ENCODE assay signal across 11 cellular contexts in genomic region chr11:8672346-8672745, GRCh38. TPM values are rescaled to one million over a fixed set of nuclear protein-coding genes. Genes with fewer than 3 reads are reported as not detected.
DNase-seq lines count a peak whose midpoint lies in the region; ATAC-seq and TF ChIP-seq lines count a peak whose summit lies in the region.
"Had no signal": no experiment of that assay in that cellular context is flagged by ENCODE, and none has a peak within 500 bp of the region (broad histone marks: within the 10 kb centered on the region; RNA-seq: fewer than 3 reads in every experiment).

No MANE protein-coding gene starts in this region.

- H3K4me3 ChIP-seq in PC-3 (ENCODE audit: low read length), result no peak overlapping the region
- no peak overlapping the region for H3K4me3 ChIP-seq in mesendoderm (ENCODE audit: low read length)
- H3K4me3 ChIP-seq in thoracic aorta, result no peak overlapping the region

- no peaks in the 10 kb centered on the region for H3K9me3 ChIP-seq in PC-3 (ENCODE audit: low read length)
- no peaks in the 10 kb centered on the region for H3K9me3 ChIP-seq in thoracic aorta

- H3K27me3 Mint-ChIP-seq in chondrocyte (ENCODE audit: low read depth), result no peaks in the 10 kb centered on the region
- no peaks in the 10 kb centered on the region for H3K27me3 Mint-ChIP-seq in activated naive CD4-positive, alpha-beta T cell treated with anti-CD3 and anti-CD28 coated beads, Interleukin-2, amount 10 ng/mL, durations not matched to agents 7 days and 5 days
- H3K27me3 Mint-ChIP-seq: activated T-cell treated with anti-CD3 and anti-CD28 coated beads, Interleukin-2, amount 50 U/mL, for 24 hours; stimulated activated naive CD8-positive, alpha-beta T cell treated with anti-CD3 and anti-CD28 coated beads, Interleukin-15, Interleukin-2, amounts not matched to agents 100 ng/mL and 50 ng/mL, for 24 hours had no signal

- no peaks in the 10 kb centered on the region for H3K27me3 ChIP-seq in PC-3 (ENCODE audit: low read length)
- no peaks in the 10 kb centered on the region for H3K27me3 ChIP-seq in mesendoderm (ENCODE audit: insufficient read depth, low read length, poor library complexity)
- H3K27me3 ChIP-seq in thoracic aorta (replicated peaks; ENCODE audit: insufficient read depth), result no peaks in the 10 kb centered on the region

- DNase-seq in PC-3 (no peak), chondrocyte (ENCODE audit: low spot score) (no peak), mesendoderm (no peak), thoracic aorta (ENCODE audit: low spot score) (no peak)
- no peak for DNase-seq in central memory CD4-positive, alpha-beta T cell
- no peak for DNase-seq in activated naive CD4-positive, alpha-beta T cell treated with anti-CD3 and anti-CD28 coated beads, Interleukin-2, amount 10 ng/mL, durations not matched to agents 7 days and 5 days
- DNase-seq: activated T-cell treated with anti-CD3 and anti-CD28 coated beads, Interleukin-2, amount 50 U/mL, for 24 hours; CD8-positive, alpha-beta T cell; HCEC 1CT had no signal

- no peak overlapping the region for H2AFZ ChIP-seq in PC-3 (ENCODE audit: low read length)

- peaks cover 5% of the 10 kb centered on the region for H3F3A ChIP-seq in PC-3 (ENCODE audit: low read length, unreplicated experiment)

- CTCF ChIA-PET in PC-3 (lab: Charles Lee), result no interaction called here
- CTCF ChIA-PET in activated naive CD4-positive, alpha-beta T cell treated with anti-CD3 and anti-CD28 coated beads, Interleukin-2, amount 10 ng/mL, durations not matched to agents 7 days and 5 days (lab: Charles Lee), result interaction anchor here (1.3 kb wide), 1 partner anchor 46 kb away, joined by 4 read pairs; no protein-coding TSS in a partner anchor

- H3K9ac ChIP-seq in PC-3 (ENCODE audit: low read length) (no peak overlapping the region), mesendoderm (ENCODE audit: low read length) (peak overlapping the region; percentile 48)

- intact Hi-C loops in PC-3 (cut with micrococcal nuclease), result no loop called here

- peaks cover 18% of the 10 kb centered on the region for H3K4me1 ChIP-seq in PC-3 (ENCODE audit: insufficient read depth, low read length)
- peaks cover 7% of the 10 kb centered on the region for H3K4me1 ChIP-seq in mesendoderm (ENCODE audit: control insufficient read depth, low read depth, low read length)
- H3K4me1 ChIP-seq in thoracic aorta (ENCODE audit: control insufficient read depth in 1 of 2, low read depth in 2 of 2), result peaks cover 7 to 16% of the 10 kb centered on the region in 2 donors

- H3K4me2 ChIP-seq in PC-3 (ENCODE audit: low read length), result no peak overlapping the region
- no peak overlapping the region for H3K4me2 ChIP-seq in mesendoderm (ENCODE audit: low read length)

- H3K4me1 Mint-ChIP-seq in chondrocyte (ENCODE audit: low read depth), result peaks cover 18% of the 10 kb centered on the region
- H3K4me1 Mint-ChIP-seq in activated naive CD4-positive, alpha-beta T cell treated with anti-CD3 and anti-CD28 coated beads, Interleukin-2, amount 10 ng/mL, durations not matched to agents 7 days and 5 days, result peaks cover 4% of the 10 kb centered on the region

- H3K36me3 ChIP-seq in PC-3 (ENCODE audit: low read depth, low read length) (0 out of 2 replicates have a peak, but pooled peaks cover 5% of the 10 kb centered on the region), mesendoderm (ENCODE audit: control insufficient read depth, insufficient read depth, low read length) (no peaks in the 10 kb centered on the region), thoracic aorta (no peaks in the 10 kb centered on the region)

- no peak overlapping the region for H2AK5ac ChIP-seq in mesendoderm (ENCODE audit: low read length)

- no peaks in the 10 kb centered on the region for H3K9me2 ChIP-seq in PC-3 (replicated peaks; ENCODE audit: low read length)

- no peaks in the 10 kb centered on the region for H3K79me2 ChIP-seq in PC-3 (ENCODE audit: low read length)
- no peaks in the 10 kb centered on the region for H3K79me2 ChIP-seq in mesendoderm (ENCODE audit: control insufficient read depth, insufficient read depth, low read length)

- WGBS in mesendoderm (ENCODE audit: extremely low coverage, insufficient coverage, low lambda C conversion rate), result no CpG with 5 or more reads among the region's 2 CpGs

- ATAC-seq in PC-3 (no peak), thoracic aorta (ENCODE audit: insufficient number of reproducible peaks, low FRiP score, low read depth) (no peak), GM18517 (IDR thresholded peaks at IDR 0.05; ENCODE audit: unreplicated experiment) (no peak)
- ATAC-seq: CD8-positive, alpha-beta T cell had no signal

- H4K20me1 ChIP-seq in PC-3 (ENCODE audit: low read length), result no peaks in the 10 kb centered on the region

- H2BK120ac ChIP-seq in mesendoderm (ENCODE audit: low read depth, low read length), result peak overlapping the region; percentile 99

- H4K8ac ChIP-seq in mesendoderm (ENCODE audit: low read depth, low read length), result peak overlapping the region; percentile 87

- peak overlapping the region; percentile 87 for H3K56ac ChIP-seq in mesendoderm (ENCODE audit: low read length)

- no TSS peak for BruUV-seq in PC-3 (replicated peaks; lab: Mats Ljungman, UMichigan)

- H3K9me3 Mint-ChIP-seq in chondrocyte (ENCODE audit: low read depth), result no peaks in the 10 kb centered on the region
- H3K9me3 Mint-ChIP-seq in activated naive CD4-positive, alpha-beta T cell treated with anti-CD3 and anti-CD28 coated beads, Interleukin-2, amount 10 ng/mL, durations not matched to agents 7 days and 5 days, result no peaks in the 10 kb centered on the region
- H3K9me3 Mint-ChIP-seq: activated T-cell treated with anti-CD3 and anti-CD28 coated beads, Interleukin-2, amount 50 U/mL, for 24 hours; CD8-positive, alpha-beta T cell; stimulated activated naive CD8-positive, alpha-beta T cell treated with anti-CD3 and anti-CD28 coated beads, Interleukin-15, Interleukin-2, amounts not matched to agents 100 ng/mL and 50 ng/mL, for 24 hours had no signal

- no peak overlapping the region for H4K5ac ChIP-seq in mesendoderm (ENCODE audit: low read length)

- no peak overlapping the region for H3K4me3 Mint-ChIP-seq in chondrocyte (ENCODE audit: unreplicated experiment)
- H3K4me3 Mint-ChIP-seq in activated naive CD4-positive, alpha-beta T cell treated with anti-CD3 and anti-CD28 coated beads, Interleukin-2, amount 10 ng/mL, durations not matched to agents 7 days and 5 days, result no peak overlapping the region
- H3K4me3 Mint-ChIP-seq: activated T-cell treated with anti-CD3 and anti-CD28 coated beads, Interleukin-2, amount 50 U/mL, for 24 hours; CD8-positive, alpha-beta T cell; stimulated activated naive CD8-positive, alpha-beta T cell treated with anti-CD3 and anti-CD28 coated beads, Interleukin-15, Interleukin-2, amounts not matched to agents 100 ng/mL and 50 ng/mL, for 24 hours had no signal

- TF ChIP-seq CTCF in PC-3 (conservative IDR thresholded peaks at IDR 0.05; ENCODE audit: low read depth, low read length) (no peak), chondrocyte (IDR thresholded peaks at IDR 0.05) (no peak), thoracic aorta (IDR thresholded peaks at IDR 0.05) (no peak)

- no peak overlapping the region for H3K23ac ChIP-seq in mesendoderm (ENCODE audit: low read length)

- H3K27ac Mint-ChIP-seq in chondrocyte (ENCODE audit: unreplicated experiment), result peak overlapping the region; percentile 91
- no peak overlapping the region for H3K27ac Mint-ChIP-seq in activated naive CD4-positive, alpha-beta T cell treated with anti-CD3 and anti-CD28 coated beads, Interleukin-2, amount 10 ng/mL, durations not matched to agents 7 days and 5 days
- H3K27ac Mint-ChIP-seq: activated T-cell treated with anti-CD3 and anti-CD28 coated beads, Interleukin-2, amount 50 U/mL, for 24 hours; CD8-positive, alpha-beta T cell; stimulated activated naive CD8-positive, alpha-beta T cell treated with anti-CD3 and anti-CD28 coated beads, Interleukin-15, Interleukin-2, amounts not matched to agents 100 ng/mL and 50 ng/mL, for 24 hours had no signal

- H3K4ac ChIP-seq in mesendoderm (ENCODE audit: low read depth, low read length), result peak overlapping the region; percentile 98

- no peaks in the 10 kb centered on the region for H3K79me1 ChIP-seq in mesendoderm (ENCODE audit: low read length)

- peak overlapping the region; percentile 97 for H3K18ac ChIP-seq in mesendoderm (ENCODE audit: low read length)

- POLR2A ChIA-PET in PC-3 (lab: Charles Lee; ENCODE audit: unreplicated experiment), result no interaction called here

- H3K36me3 Mint-ChIP-seq in chondrocyte (ENCODE audit: low read depth), result no peaks in the 10 kb centered on the region
- peaks cover 33% of the 10 kb centered on the region for H3K36me3 Mint-ChIP-seq in activated naive CD4-positive, alpha-beta T cell treated with anti-CD3 and anti-CD28 coated beads, Interleukin-2, amount 10 ng/mL, durations not matched to agents 7 days and 5 days

- no peak overlapping the region for H2BK15ac ChIP-seq in mesendoderm (replicated peaks; ENCODE audit: low read depth)

- peak overlapping the region; percentile 65 for H2BK5ac ChIP-seq in mesendoderm (ENCODE audit: low read length)

- H3K27ac ChIP-seq in PC-3 (ENCODE audit: low read length) (peak overlapping the region; percentile 61; the same call in 1 of the 2 replicates), mesendoderm (ENCODE audit: low read depth, low read length) (peak overlapping the region; percentile 97), thoracic aorta (peak overlapping the region; percentile 66 to 78)

RNA-seq across cellular contexts. Expression of gene TRIM66, which starts 10.1 kb away (rescaled TPM):
- 5.5 and 6.6 TPM in 2 replicates for total RNA-seq in PC-3 (2014; rRNA removed)
- total RNA-seq in chondrocyte, result 5.3 to 7.2 TPM (median 5.9 TPM) in 3 replicates
- polyA plus RNA-seq in mesendoderm (2013, experiment 1 of 2), result 0.79 TPM
- polyA plus RNA-seq in mesendoderm (2013, experiment 2 of 2), result 0.87 TPM
- 10 to 100 TPM; 10.2 to 18.1 TPM for total RNA-seq in thoracic aorta

RNA-seq across cellular contexts. Expression of gene RPL27A, which starts 10.2 kb away (rescaled TPM):
- 855 and 1,132 TPM in 2 replicates for total RNA-seq in PC-3 (2014; rRNA removed)
- total RNA-seq in chondrocyte, result 546 to 709 TPM (median 571 TPM) in 3 replicates
- 2,670 TPM for polyA plus RNA-seq in mesendoderm (2013, experiment 1 of 2)
- polyA plus RNA-seq in mesendoderm (2013, experiment 2 of 2), result 2,699 TPM
- total RNA-seq in thoracic aorta, result 100 to 1,000 TPM; 537 to 617 TPM
